ENCODE assay signal across 1 cellular context in genomic region chr2:151853070-151853758, GRCh38.
TF ChIP-seq lines count a peak whose summit lies in the region.

No MANE protein-coding gene starts in this region.

TF ChIP-seq in HepG2, 621 proteins besides CTCF, POLR2A, EP300 and RAD21 (continued from another document and continues in another):
- TF ChIP-seq ZNF792 (CRISPR knock-in tag; IDR thresholded peaks at IDR 0.05) (peak; percentile 72; the same call in 1 of the 2 replicates), HOXA3 (CRISPR knock-in tag; IDR thresholded peaks at IDR 0.05) (no peak), TRAFD1 (CRISPR knock-in tag; IDR thresholded peaks at IDR 0.05; ENCODE audit: borderline replicate concordance) (no peak), ZNF7 (CRISPR knock-in tag; IDR thresholded peaks at IDR 0.05) (no peak), ZNF557 (CRISPR knock-in tag; IDR thresholded peaks at IDR 0.05) (no peak), ZNF556 (CRISPR knock-in tag; IDR thresholded peaks at IDR 0.05; ENCODE audit: borderline replicate concordance) (no peak), ZBTB3 (CRISPR knock-in tag; IDR thresholded peaks at IDR 0.05; ENCODE audit: borderline replicate concordance, low read depth) (0 out of 2 replicates have a peak, but pooled peaks have one; percentile 82), ZKSCAN5 (CRISPR knock-in tag; IDR thresholded peaks at IDR 0.05) (no peak), ATF7 (IDR thresholded peaks at IDR 0.05) (peak; percentile 82), ATF7 (CRISPR knock-in tag; IDR thresholded peaks at IDR 0.05) (no peak), MXD3 (CRISPR knock-in tag; IDR thresholded peaks at IDR 0.05) (no peak), ZNF232 (CRISPR knock-in tag; IDR thresholded peaks at IDR 0.05; ENCODE audit: borderline replicate concordance) (no peak), ZNF317 (CRISPR knock-in tag; IDR thresholded peaks at IDR 0.05) (no peak), ZNF674 (CRISPR knock-in tag; IDR thresholded peaks at IDR 0.05; ENCODE audit: low read depth) (no peak), TERF1 (CRISPR knock-in tag; IDR thresholded peaks at IDR 0.05) (no peak), PRDM15 (CRISPR knock-in tag; IDR thresholded peaks at IDR 0.05) (no peak), SIN3B (IDR thresholded peaks at IDR 0.05; ENCODE audit: low read length) (no peak), ZNF790 (CRISPR knock-in tag; IDR thresholded peaks at IDR 0.05; ENCODE audit: borderline replicate concordance) (no peak), SRSF4 (IDR thresholded peaks at IDR 0.05; ENCODE audit: low read depth, low read length, poor library complexity, severe bottlenecking) (no peak), ZMYM4 (CRISPR knock-in tag; IDR thresholded peaks at IDR 0.05) (0 out of 2 replicates have a peak, but pooled peaks have one; percentile 60), NFAT5 (CRISPR knock-in tag; IDR thresholded peaks at IDR 0.05) (no peak), ZBTB7B (CRISPR knock-in tag; IDR thresholded peaks at IDR 0.05) (0 out of 2 replicates have a peak, but pooled peaks have one; percentile 26), ZNF563 (CRISPR knock-in tag; IDR thresholded peaks at IDR 0.05) (no peak), ZNF710 (CRISPR knock-in tag; IDR thresholded peaks at IDR 0.05; ENCODE audit: borderline replicate concordance) (peak; percentile 75; the same call in 1 of the 2 replicates), HOXA9 (CRISPR knock-in tag; IDR thresholded peaks at IDR 0.05; ENCODE audit: borderline replicate concordance) (no peak), ZBTB46 (CRISPR knock-in tag; IDR thresholded peaks at IDR 0.05; ENCODE audit: borderline replicate concordance) (no peak), MTA1 (CRISPR knock-in tag; IDR thresholded peaks at IDR 0.05; ENCODE audit: borderline replicate concordance) (no peak), MTF1 (CRISPR knock-in tag; IDR thresholded peaks at IDR 0.05) (no peak), PRPF4 (IDR thresholded peaks at IDR 0.05; ENCODE audit: low read depth, low read length, poor library complexity, severe bottlenecking) (no peak), KIAA2018 (CRISPR knock-in tag; IDR thresholded peaks at IDR 0.05; ENCODE audit: borderline replicate concordance) (no peak), FOSL2 (CRISPR knock-in tag; IDR thresholded peaks at IDR 0.05) (peak; percentile 35; the same call in 1 of the 2 replicates), TCF7 (IDR thresholded peaks at IDR 0.05; ENCODE audit: low read depth) (peak; percentile 65; the same call in 1 of the 2 replicates)
